Comparison of ENCODE assay signal across 15 cellular contexts in the genomic region with DNA sequence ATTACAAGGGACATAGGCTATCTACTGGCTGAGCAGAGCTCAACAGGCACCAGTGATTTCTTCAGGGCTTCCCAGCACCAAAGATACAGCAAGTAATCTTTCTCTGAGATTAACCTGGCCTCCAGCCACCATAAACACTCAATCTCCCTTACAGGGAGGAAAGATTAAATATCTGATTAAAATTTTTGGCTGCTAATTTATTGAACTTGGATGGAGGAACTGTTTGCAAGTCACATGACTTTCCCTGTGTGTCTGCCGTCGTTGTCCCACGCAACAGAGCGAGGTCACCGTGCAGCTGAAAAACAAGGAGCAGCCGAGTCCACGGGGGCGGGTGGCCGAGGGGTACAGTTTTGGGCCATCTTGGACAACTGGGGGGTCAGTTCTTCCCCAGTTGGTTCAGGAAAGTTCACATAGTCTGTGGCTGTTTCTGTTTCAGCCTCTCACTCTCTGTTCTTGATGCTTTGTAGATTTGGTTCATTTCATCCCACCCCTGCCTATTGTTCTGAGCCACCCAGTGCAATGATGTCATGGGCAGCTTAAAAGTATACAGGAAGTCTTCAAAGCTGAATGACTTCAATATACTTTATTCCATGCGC.
DNase-seq lines count a peak whose midpoint lies in the region; ATAC-seq, FAIRE-seq and TF ChIP-seq lines count a peak whose summit lies in the region.
"Had no signal": no experiment of that assay in that cellular context is flagged by ENCODE, and none has a peak within 500 bp of the region (broad histone marks: within the 10 kb centered on the region; RNA-seq: fewer than 3 reads in every experiment).

No MANE protein-coding gene starts in this region.

- no peaks in the 10 kb centered on the region for H3K79me2 ChIP-seq in GM12878 (ENCODE audit: control insufficient read depth, insufficient read depth, low read length)

- H3K4me2 ChIP-seq in GM12878 (ENCODE audit: control insufficient read depth, insufficient read depth), result no peak overlapping the region

- DNase-seq in EH (ENCODE audit: low read depth) (peak; percentile 9), GM12878 (ENCODE audit: low read depth, low spot score) (no peak), left ventricle myocardium inferior (peak; percentile 49), prostate gland (ENCODE audit: low spot score) (peak; percentile 63), GM19238 (ENCODE audit: insufficient read length, low spot score) (no peak), NOMO-1 treated with DMSO at 0.1 percent for 48 hours (lab: John Stamatoyannopoulos, UW; ENCODE audit: unreplicated experiment) (no peak), NCI-H1694 treated with DMSO at 0.1 percent for 48 hours (lab: John Stamatoyannopoulos, UW) (no peak)
- DNase-seq: activated T-cell treated with anti-CD3 and anti-CD28 coated beads, Interleukin-2, amount 50 U/mL, for 1 hour; erythroblast; NCI-H1417 treated with DMSO at 0.1 percent for 48 hours; NCI-H82; stimulated activated CD8-positive, alpha-beta memory T cell treated with anti-CD3 and anti-CD28 coated beads, Interleukin-4, amount 100 ng/mL, for 48 hours had no signal

- H3K9ac ChIP-seq in GM12878 (ENCODE audit: control insufficient read depth, insufficient read depth, low read length), result no peak overlapping the region

- H3K9me3 ChIP-seq in GM12878 (replicated peaks; ENCODE audit: control insufficient read depth, insufficient read depth, low read length) (no peaks in the 10 kb centered on the region), left ventricle myocardium inferior (replicated peaks) (no peaks in the 10 kb centered on the region), prostate gland (no peaks in the 10 kb centered on the region)

- RAD21 ChIA-PET in GM12878 (lab: Charles Lee; ENCODE audit: unreplicated experiment), result no interaction called here

- CTCF ChIA-PET in GM12878 (lab: Yijun Ruan, JAX), result no interaction called here

- no peak for TF ChIP-seq RAD21 in GM12878 (IDR thresholded peaks at IDR 0.05; ENCODE audit: insufficient read depth, low read depth, low read length)

- intact Hi-C loops in GM12878 (cut with micrococcal nuclease; ENCODE audit: unreplicated experiment) (no loop called here), left ventricle myocardium inferior (cut with micrococcal nuclease) (no loop called here), prostate gland (cut with DNase I) (loop anchor here (10.0 kb wide), 1 partner anchor 80 kb away; no protein-coding TSS in a partner anchor)

- FAIRE-seq in GM12878 (lab: Jason Lieb, UNC), result no peak

- H3K27me3 ChIP-seq in GM12878 (replicated peaks in 1 of 2; ENCODE audit: control insufficient read depth in 2 of 2, insufficient read depth in 2 of 2, low read length in 1 of 2) (no peaks in the 10 kb centered on the region; a peak in 1 of 4 replicates), left ventricle myocardium inferior (ENCODE audit: low read depth) (no peaks in the 10 kb centered on the region), prostate gland (replicated peaks; ENCODE audit: insufficient read depth) (no peaks in the 10 kb centered on the region)

- H3K4me3 ChIP-seq in GM12878, result no peak overlapping the region
- H3K4me3 ChIP-seq in left ventricle myocardium inferior, result peak overlapping the region; percentile 52
- peak overlapping the region in 1 of 2 donors; percentile 6 for H3K4me3 ChIP-seq in prostate gland

- ATAC-seq in GM12878, result peak; percentile 78
- ATAC-seq in GM18867 (IDR thresholded peaks at IDR 0.05; ENCODE audit: unreplicated experiment), result no peak
- ATAC-seq: HCT116; natural killer cell treated with Interleukin-12 subunit alpha and Interleukin-12 subunit beta and Interleukin-15 and Interleukin-18, amount 100 ng/mL, for 72 hours had no signal

- POLR2A ChIA-PET in GM12878 (lab: Charles Lee), result no interaction called here

- TF ChIP-seq CTCF in GM12878 (IDR thresholded peaks at IDR 0.05 in 2 of 3, conservative IDR thresholded peaks at IDR 0.05 in 1 of 3; ENCODE audit: control insufficient read depth in 2 of 3, extremely low read depth in 1 of 3, insufficient read depth in 1 of 3, low read depth in 3 of 3, low read length in 3 of 3), result no peak
- TF ChIP-seq CTCF in left ventricle myocardium inferior (IDR thresholded peaks at IDR 0.05; ENCODE audit: borderline replicate concordance), result no peak
- no peak for TF ChIP-seq CTCF in prostate gland (IDR thresholded peaks at IDR 0.05)

- TF ChIP-seq POLR2A in GM12878 (IDR thresholded peaks at IDR 0.05; ENCODE audit: low read depth, low read length), result no peak
- no peak for TF ChIP-seq POLR2A in prostate gland (IDR thresholded peaks at IDR 0.05)

- H3K27ac ChIP-seq in GM12878 (ENCODE audit: control insufficient read depth, insufficient read depth) (no peak overlapping the region), left ventricle myocardium inferior (replicated peaks) (peak overlapping the region; percentile 78), prostate gland (peak overlapping the region in 1 of 2 donors; percentile 33)

- no TSS peak for BruUV-seq in GM12878 (replicated peaks; lab: Mats Ljungman, UMichigan)

- TF ChIP-seq EP300 in GM12878 (IDR thresholded peaks at IDR 0.05; ENCODE audit: borderline replicate concordance in 1 of 2, control insufficient read depth in 1 of 2, low read depth in 2 of 2, low read length in 2 of 2), result no peak

- no peaks in the 10 kb centered on the region for H3K36me3 ChIP-seq in GM12878 (ENCODE audit: control insufficient read depth in 2 of 2, insufficient read depth in 2 of 2, low read length in 1 of 2)
- H3K36me3 ChIP-seq in left ventricle myocardium inferior, result no peaks in the 10 kb centered on the region
- no peaks in the 10 kb centered on the region for H3K36me3 ChIP-seq in prostate gland

- in situ Hi-C loops in GM12878 (cut with MboI), result loop anchor here (25.0 kb wide), 1 partner anchor 108 kb away; no protein-coding TSS in a partner anchor

- H2AFZ ChIP-seq in GM12878 (ENCODE audit: control insufficient read depth, low read depth, low read length), result no peak overlapping the region

- H3K4me1 ChIP-seq in GM12878 (ENCODE audit: control insufficient read depth, insufficient read depth, low read length) (no peaks in the 10 kb centered on the region), left ventricle myocardium inferior (peaks cover 48% of the 10 kb centered on the region), prostate gland (replicated peaks) (peaks cover 4% of the 10 kb centered on the region)

- no peaks in the 10 kb centered on the region for H4K20me1 ChIP-seq in GM12878 (ENCODE audit: control insufficient read depth, insufficient read depth)

- SMC1A ChIA-PET in GM12878 (lab: Charles Lee; ENCODE audit: uncharacterized antibody, unreplicated experiment), result no interaction called here

- 32% methylated on average over 10 of the region's 10 CpGs for WGBS in GM12878 (ENCODE audit: insufficient coverage, insufficient replicate concordance, low lambda C conversion rate, missing lambda C conversion rate)
- WGBS in prostate gland, result 4% methylated on average over 10 of the region's 10 CpGs

TF ChIP-seq in GM12878, 131 proteins besides CTCF, POLR2A, EP300 and RAD21:
- TF ChIP-seq TARDBP (IDR thresholded peaks at IDR 0.05; ENCODE audit: borderline replicate concordance), result no peak
- no peak for TF ChIP-seq SUZ12 (IDR thresholded peaks at IDR 0.05; ENCODE audit: unreplicated experiment)
- TF ChIP-seq POU2F2 (IDR thresholded peaks at IDR 0.05; ENCODE audit: borderline replicate concordance, low read depth, low read length), result no peak
- TF ChIP-seq, protein P1, sequence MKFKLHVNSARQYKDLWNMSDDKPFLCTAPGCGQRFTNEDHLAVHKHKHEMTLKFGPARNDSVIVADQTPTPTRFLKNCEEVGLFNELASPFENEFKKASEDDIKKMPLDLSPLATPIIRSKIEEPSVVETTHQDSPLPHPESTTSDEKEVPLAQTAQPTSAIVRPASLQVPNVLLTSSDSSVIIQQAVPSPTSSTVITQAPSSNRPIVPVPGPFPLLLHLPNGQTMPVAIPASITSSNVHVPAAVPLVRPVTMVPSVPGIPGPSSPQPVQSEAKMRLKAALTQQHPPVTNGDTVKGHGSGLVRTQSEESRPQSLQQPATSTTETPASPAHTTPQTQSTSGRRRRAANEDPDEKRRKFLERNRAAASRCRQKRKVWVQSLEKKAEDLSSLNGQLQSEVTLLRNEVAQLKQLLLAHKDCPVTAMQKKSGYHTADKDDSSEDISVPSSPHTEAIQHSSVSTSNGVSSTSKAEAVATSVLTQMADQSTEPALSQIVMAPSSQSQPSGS (IDR thresholded peaks at IDR 0.05; ENCODE audit: low read length), result no peak
- peak; percentile 61 for TF ChIP-seq ATF7 (IDR thresholded peaks at IDR 0.05; ENCODE audit: low read depth)
- no peak for TF ChIP-seq NBN (IDR thresholded peaks at IDR 0.05)
- no peak for TF ChIP-seq SPI1 (IDR thresholded peaks at IDR 0.05; ENCODE audit: borderline replicate concordance, insufficient read depth, low read depth, low read length)

Comparison
In these comparisons a context has a peak if more than half of its experiments do, and no peak if none do; other contexts are left out.
1. DNase-seq: peak in EH (single experiment), left ventricle myocardium inferior (single experiment) and prostate gland (single experiment); none in GM12878 (single experiment), GM19238 (single experiment), NOMO-1 treated with DMSO at 0.1 percent for 48 hours (single experiment) and NCI-H1694 treated with DMSO at 0.1 percent for 48 hours (single experiment).